ENCODE assay signal across 5 cellular contexts in the genomic region with DNA sequence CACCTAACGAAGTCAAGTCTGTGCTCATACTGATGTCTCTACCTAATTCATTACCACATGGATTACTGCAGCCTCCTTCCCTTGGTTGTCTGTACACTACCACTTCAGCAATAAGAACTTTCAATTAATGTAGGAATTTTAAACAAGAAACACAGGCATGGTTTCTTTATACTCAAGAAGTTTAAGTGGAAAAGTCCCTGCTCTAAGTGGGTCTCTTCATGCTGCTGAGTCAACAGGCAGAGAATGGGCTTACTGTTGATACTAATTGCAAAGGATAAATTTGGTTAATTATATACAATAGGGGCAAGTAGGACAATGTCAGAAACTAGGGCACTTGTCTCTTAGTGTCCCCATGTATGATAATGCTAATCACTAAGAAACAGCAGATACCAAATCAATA.
"Had no signal": no experiment of that assay in that cellular context is flagged by ENCODE, and none has a peak within 500 bp of the region (broad histone marks: within the 10 kb centered on the region; RNA-seq: fewer than 3 reads in every experiment).

No MANE protein-coding gene starts in this region.

- H3K4me2 ChIP-seq: GM23338 had no signal

- H3K4me3 ChIP-seq: GM23338, K562 had no signal

- ATAC-seq: GM23338, K562 had no signal

- H2AFZ ChIP-seq: GM23338 had no signal

- DNase-seq: H9, HCEC 1CT, IMR-90 had no signal
